In the genomic region with DNA sequence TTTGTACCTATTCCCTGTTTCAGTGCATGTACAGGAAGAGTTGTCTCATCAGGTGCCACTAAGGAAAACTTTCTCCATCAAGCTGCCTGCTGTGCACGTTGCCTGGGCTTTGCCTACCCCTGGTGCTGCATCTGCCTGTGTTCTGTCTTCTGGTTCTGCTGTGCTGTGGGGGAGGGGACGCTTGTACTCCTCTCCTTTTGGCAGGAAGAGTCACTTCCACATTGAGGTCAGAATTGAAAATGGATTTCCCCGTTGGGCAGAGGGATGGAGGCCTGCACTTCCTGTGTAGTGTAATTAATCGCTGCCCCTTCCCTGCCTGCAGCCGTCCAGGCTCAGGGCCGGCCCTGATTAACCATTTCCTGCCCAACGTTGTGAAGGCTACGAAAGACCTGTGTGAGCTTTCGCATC, we compare ENCODE assay signal across 9 cellular contexts.
DNase-seq lines count a peak whose midpoint lies in the region; ATAC-seq and TF ChIP-seq lines count a peak whose summit lies in the region.
"Had no signal": no experiment of that assay in that cellular context is flagged by ENCODE, and none has a peak within 500 bp of the region (broad histone marks: within the 10 kb centered on the region; RNA-seq: fewer than 3 reads in every experiment).

No MANE protein-coding gene starts in this region.

- H3K9me3 Mint-ChIP-seq in activated CD4-positive, alpha-beta T cell treated with anti-CD3 and anti-CD28 coated beads, Interleukin-2, amount 10 ng/mL, durations not matched to agents 24 days and 14 days, result no peaks in the 10 kb centered on the region
- H3K9me3 Mint-ChIP-seq in type B pancreatic cell, result no peaks in the 10 kb centered on the region
- H3K9me3 Mint-ChIP-seq: naive thymus-derived CD8-positive, alpha-beta T cell had no signal

- no peaks in the 10 kb centered on the region for H3K36me3 Mint-ChIP-seq in activated CD4-positive, alpha-beta T cell treated with anti-CD3 and anti-CD28 coated beads, Interleukin-2, amount 10 ng/mL, durations not matched to agents 24 days and 14 days (ENCODE audit: low read depth)
- no peaks in the 10 kb centered on the region for H3K36me3 Mint-ChIP-seq in type B pancreatic cell
- H3K36me3 Mint-ChIP-seq: naive thymus-derived CD8-positive, alpha-beta T cell had no signal

- TF ChIP-seq CTCF in type B pancreatic cell (conservative IDR thresholded peaks at IDR 0.05), result no peak

- intact Hi-C loops in activated CD4-positive, alpha-beta T cell treated with anti-CD3 and anti-CD28 coated beads, Interleukin-2, amount 10 ng/mL, durations not matched to agents 24 days and 14 days (cut with micrococcal nuclease), result loop anchor here (10.0 kb wide), 1 partner anchor 284 kb away; a partner anchor contains a TSS

- peaks cover 3% of the 10 kb centered on the region for H3K27me3 ChIP-seq in HUES48 (ENCODE audit: control insufficient read depth, insufficient read depth, low read length)

- H3K9ac ChIP-seq in HUES48 (ENCODE audit: low read depth, low read length), result no peak overlapping the region

- H3K9me3 ChIP-seq in HUES48 (ENCODE audit: control insufficient read depth, insufficient read depth, low read length), result no peaks in the 10 kb centered on the region

- H3K4me3 Mint-ChIP-seq in activated CD4-positive, alpha-beta T cell treated with anti-CD3 and anti-CD28 coated beads, Interleukin-2, amount 10 ng/mL, durations not matched to agents 24 days and 14 days, result peak overlapping the region; percentile 16
- peak overlapping the region; percentile 37 for H3K4me3 Mint-ChIP-seq in type B pancreatic cell
- H3K4me3 Mint-ChIP-seq: naive thymus-derived CD8-positive, alpha-beta T cell had no signal

- peaks cover 32% of the 10 kb centered on the region for H3K4me1 Mint-ChIP-seq in activated CD4-positive, alpha-beta T cell treated with anti-CD3 and anti-CD28 coated beads, Interleukin-2, amount 10 ng/mL, durations not matched to agents 24 days and 14 days
- peaks cover 60% of the 10 kb centered on the region for H3K4me1 Mint-ChIP-seq in type B pancreatic cell (ENCODE audit: unreplicated experiment)

- no peaks in the 10 kb centered on the region for H3K27me3 Mint-ChIP-seq in activated CD4-positive, alpha-beta T cell treated with anti-CD3 and anti-CD28 coated beads, Interleukin-2, amount 10 ng/mL, durations not matched to agents 24 days and 14 days
- H3K27me3 Mint-ChIP-seq in type B pancreatic cell, result peaks cover 3% of the 10 kb centered on the region
- H3K27me3 Mint-ChIP-seq: naive thymus-derived CD8-positive, alpha-beta T cell had no signal

- H3K27ac ChIP-seq in HUES48 (ENCODE audit: low read depth, low read length), result no peak overlapping the region

- peaks cover 29% of the 10 kb centered on the region for H3K4me1 ChIP-seq in HUES48 (ENCODE audit: control insufficient read depth, insufficient read depth, low read length)

- H3K36me3 ChIP-seq in HUES48 (ENCODE audit: control insufficient read depth, insufficient read depth, low read length), result no peaks in the 10 kb centered on the region

- peak overlapping the region; percentile 5; the same call in 1 of the 2 replicates for H3K4me3 ChIP-seq in HUES48 (ENCODE audit: low read depth, low read length)

- H3K27ac Mint-ChIP-seq in activated CD4-positive, alpha-beta T cell treated with anti-CD3 and anti-CD28 coated beads, Interleukin-2, amount 10 ng/mL, durations not matched to agents 24 days and 14 days, result no peak overlapping the region
- peak overlapping the region; percentile 76 for H3K27ac Mint-ChIP-seq in type B pancreatic cell

- no peak for ATAC-seq in GM18511 (IDR thresholded peaks at IDR 0.05; ENCODE audit: unreplicated experiment)
- ATAC-seq: naive thymus-derived CD8-positive, alpha-beta T cell had no signal

- peak; percentile 75 for DNase-seq in activated CD4-positive, alpha-beta T cell treated with anti-CD3 and anti-CD28 coated beads, Interleukin-2, amount 10 ng/mL, durations not matched to agents 24 days and 14 days
- no peak for DNase-seq in activated CD4-positive, alpha-beta T cell treated with anti-CD3 and anti-CD28 coated beads, Interleukin-2, amount 50 U/mL, for 4 hours
- peak; percentile 11 to 21 for DNase-seq in activated CD4-positive, alpha-beta T cell treated with anti-CD3 and anti-CD28 coated beads, Interleukin-2, amount 50 U/mL, for 48 hours
- DNase-seq in iPS-NIHi11 (ENCODE audit: low spot score) (peak; percentile 60), type B pancreatic cell (ENCODE audit: extremely low spot score, unreplicated experiment) (no peak), activated gamma-delta T cell (lab: John Stamatoyannopoulos, UW) (no peak)

Comparison
In these comparisons a context has a peak if more than half of its experiments do, and no peak if none do; other contexts are left out.
1. DNase-seq: peak in activated CD4-positive, alpha-beta T cell treated with anti-CD3 and anti-CD28 coated beads, Interleukin-2, amount 10 ng/mL, durations not matched to agents 24 days and 14 days (single experiment), activated CD4-positive, alpha-beta T cell treated with anti-CD3 and anti-CD28 coated beads, Interleukin-2, amount 50 U/mL, for 48 hours (2 of 2) and iPS-NIHi11 (single experiment); none in activated CD4-positive, alpha-beta T cell treated with anti-CD3 and anti-CD28 coated beads, Interleukin-2, amount 50 U/mL, for 4 hours (0 of 2), type B pancreatic cell (single experiment) and activated gamma-delta T cell (single experiment).